ENCODE assay signal across 8 cellular contexts in the genomic region with DNA sequence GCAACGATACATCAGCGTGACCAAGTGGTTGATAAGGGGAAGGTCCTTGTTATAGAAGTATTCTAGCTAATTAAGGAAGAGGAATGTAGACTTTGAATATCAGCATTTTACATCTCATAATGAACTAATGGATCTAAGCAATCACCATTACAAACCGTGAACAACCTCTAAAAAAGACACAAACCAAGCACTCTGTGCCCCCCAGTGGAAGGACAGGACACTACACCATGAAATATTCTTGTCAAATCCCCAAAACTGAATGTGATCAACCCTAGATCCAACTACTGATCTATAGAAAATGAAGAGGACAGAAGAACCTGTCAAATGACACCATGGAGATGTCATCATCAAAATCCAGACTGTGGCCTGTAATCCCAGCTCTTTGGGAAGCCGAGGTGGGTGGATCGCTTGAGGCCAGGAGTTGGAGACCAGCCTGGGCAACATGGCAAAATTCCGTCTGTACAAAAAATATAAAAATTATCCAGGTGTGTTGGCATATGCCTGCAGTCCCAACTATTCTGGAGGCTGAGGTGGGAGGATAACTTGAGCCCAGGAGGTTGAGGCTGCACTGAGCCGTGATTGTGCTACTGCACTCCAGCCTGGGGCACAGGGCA.
DNase-seq lines count a peak whose midpoint lies in the region; TF ChIP-seq lines count a peak whose summit lies in the region.

No MANE protein-coding gene starts in this region.

- POLR2A ChIA-PET in AG04450 (lab: Yijun Ruan, JAX): no interaction called here

- H3K36me3 ChIP-seq in MM.1S (replicated peaks; ENCODE audit: insufficient read depth, low read length) (no peaks in the 10 kb centered on the region), neural cell (ENCODE audit: insufficient read depth, low read length) (no peaks in the 10 kb centered on the region), vagina (no peaks in the 10 kb centered on the region)

- no peak overlapping the region for H2AFZ ChIP-seq in MM.1S (ENCODE audit: low read length)
- H2AFZ ChIP-seq in neural cell (ENCODE audit: low read depth, low read length): no peak overlapping the region

- no peaks in the 10 kb centered on the region for H3K9me2 ChIP-seq in MM.1S (replicated peaks; ENCODE audit: insufficient read depth, low read length)
- no peaks in the 10 kb centered on the region for H3K9me2 ChIP-seq in neural cell (ENCODE audit: insufficient read depth, low read length)

- TF ChIP-seq RAD21 in neural cell (conservative IDR thresholded peaks at IDR 0.05): peak; percentile 32

- no peaks in the 10 kb centered on the region for H3F3A ChIP-seq in MM.1S (ENCODE audit: insufficient read depth, low read length)
- no peaks in the 10 kb centered on the region for H3F3A ChIP-seq in neural cell (ENCODE audit: insufficient read depth, low read length, poor library complexity, severe bottlenecking)

- H3K27me3 ChIP-seq in AG04450 (ENCODE audit: control insufficient read depth, insufficient read depth, low read length): peaks cover 10% of the 10 kb centered on the region
- H3K27me3 ChIP-seq in MM.1S (replicated peaks; ENCODE audit: insufficient read depth, low read length): no peaks in the 10 kb centered on the region; the same call in 1 of the 2 replicates
- no peaks in the 10 kb centered on the region for H3K27me3 ChIP-seq in neural cell (ENCODE audit: insufficient read depth, low read depth, low read length)
- H3K27me3 ChIP-seq in vagina: no peaks in the 10 kb centered on the region

- H3K4me2 ChIP-seq in MM.1S (ENCODE audit: low read depth, low read length) (no peak overlapping the region), neural cell (ENCODE audit: low read length) (no peak overlapping the region)

- TF ChIP-seq CTCF in AG04450 (IDR thresholded peaks at IDR 0.05; ENCODE audit: low read depth, low read length) (peak; percentile 73), GM12874 (IDR thresholded peaks at IDR 0.05; ENCODE audit: insufficient read depth, low read depth, low read length) (peak; percentile 67), MM.1S (IDR thresholded peaks at IDR 0.05; ENCODE audit: low read length) (peak; percentile 72), neural cell (IDR thresholded peaks at IDR 0.05; ENCODE audit: poor library complexity, severe bottlenecking) (peak; percentile 38), vagina (IDR thresholded peaks at IDR 0.05) (peak in 2 of 3 experiments; percentile 14 to 49)

- H3K9me3 ChIP-seq in AG04450 (ENCODE audit: control insufficient read depth, insufficient read depth, low read length) (no peaks in the 10 kb centered on the region), MM.1S (replicated peaks; ENCODE audit: insufficient read depth, low read length) (no peaks in the 10 kb centered on the region), neural cell (ENCODE audit: low read length) (no peaks in the 10 kb centered on the region), vagina (no peaks in the 10 kb centered on the region)

- DNase-seq in AG04450 (ENCODE audit: low read depth, low spot score) (peak; percentile 8), MM.1S (peak; percentile 58), dermis microvascular lymphatic vessel endothelial cell (ENCODE audit: low read depth in 2 of 2) (peak; percentile 46 to 66), vagina (ENCODE audit: extremely low spot score in 2 of 2) (no peak), cerebellum (ENCODE audit: low spot score) (no peak)
- DNase-seq in activated CD4-positive, alpha-beta T cell treated with anti-CD3 and anti-CD28 coated beads for 1 hour: peak; percentile 33

- no peak for TF ChIP-seq POLR2A in vagina (IDR thresholded peaks at IDR 0.05)

- H3K9ac ChIP-seq in MM.1S (ENCODE audit: low read length) (no peak overlapping the region), neural cell (ENCODE audit: low read length) (no peak overlapping the region)

- intact Hi-C loops in vagina (cut with DNase I): loop anchor here (10.0 kb wide), 1 partner anchor 270 kb away; no protein-coding TSS in a partner anchor

- H3K4me3 ChIP-seq in AG04450 (ENCODE audit: low read depth, low read length) (no peak overlapping the region), MM.1S (ENCODE audit: low read length) (no peak overlapping the region), neural cell (ENCODE audit: low read length) (no peak overlapping the region), vagina (no peak overlapping the region)

- TF ChIP-seq EP300 in neural cell (conservative IDR thresholded peaks at IDR 0.05; ENCODE audit: poor library complexity, severe bottlenecking): no peak

- H3K79me2 ChIP-seq in MM.1S (ENCODE audit: low read length) (no peaks in the 10 kb centered on the region), neural cell (replicated peaks; ENCODE audit: insufficient read depth, low read length) (no peaks in the 10 kb centered on the region)

- H4K20me1 ChIP-seq in MM.1S (ENCODE audit: insufficient read depth, low read length): no peaks in the 10 kb centered on the region
- H4K20me1 ChIP-seq in neural cell (ENCODE audit: insufficient read depth): no peaks in the 10 kb centered on the region

- H3K27ac ChIP-seq in AG04450 (ENCODE audit: low read depth, low read length) (no peak overlapping the region), MM.1S (ENCODE audit: low read length) (no peak overlapping the region), neural cell (ENCODE audit: low read length) (no peak overlapping the region), vagina (no peak overlapping the region)

- CTCF ChIA-PET in AG04450 (lab: Charles Lee): interaction anchor here (0.6 to 2.3 kb wide), 23 partner anchors 9 to 705 kb away, joined by 3 to 26 read pairs (median 3); a partner anchor contains a TSS

- H3K4me1 ChIP-seq in MM.1S (ENCODE audit: low read length) (no peaks in the 10 kb centered on the region), vagina (no peaks in the 10 kb centered on the region)

TF ChIP-seq in neural cell, 6 proteins besides CTCF, POLR2A, EP300 and RAD21:
- TF ChIP-seq SMC3 (conservative IDR thresholded peaks at IDR 0.05; ENCODE audit: poor library complexity) (peak; percentile 38), TAF1 (IDR thresholded peaks at IDR 0.05; ENCODE audit: low read depth) (no peak), EZH2 (IDR thresholded peaks at IDR 0.05; ENCODE audit: borderline replicate concordance, insufficient read depth, low read length, poor library complexity, severe bottlenecking) (no peak), POLR2AphosphoS5 (IDR thresholded peaks at IDR 0.05) (no peak), MXI1 (conservative IDR thresholded peaks at IDR 0.05; ENCODE audit: poor library complexity, severe bottlenecking) (no peak)
- TF ChIP-seq, protein P1, sequence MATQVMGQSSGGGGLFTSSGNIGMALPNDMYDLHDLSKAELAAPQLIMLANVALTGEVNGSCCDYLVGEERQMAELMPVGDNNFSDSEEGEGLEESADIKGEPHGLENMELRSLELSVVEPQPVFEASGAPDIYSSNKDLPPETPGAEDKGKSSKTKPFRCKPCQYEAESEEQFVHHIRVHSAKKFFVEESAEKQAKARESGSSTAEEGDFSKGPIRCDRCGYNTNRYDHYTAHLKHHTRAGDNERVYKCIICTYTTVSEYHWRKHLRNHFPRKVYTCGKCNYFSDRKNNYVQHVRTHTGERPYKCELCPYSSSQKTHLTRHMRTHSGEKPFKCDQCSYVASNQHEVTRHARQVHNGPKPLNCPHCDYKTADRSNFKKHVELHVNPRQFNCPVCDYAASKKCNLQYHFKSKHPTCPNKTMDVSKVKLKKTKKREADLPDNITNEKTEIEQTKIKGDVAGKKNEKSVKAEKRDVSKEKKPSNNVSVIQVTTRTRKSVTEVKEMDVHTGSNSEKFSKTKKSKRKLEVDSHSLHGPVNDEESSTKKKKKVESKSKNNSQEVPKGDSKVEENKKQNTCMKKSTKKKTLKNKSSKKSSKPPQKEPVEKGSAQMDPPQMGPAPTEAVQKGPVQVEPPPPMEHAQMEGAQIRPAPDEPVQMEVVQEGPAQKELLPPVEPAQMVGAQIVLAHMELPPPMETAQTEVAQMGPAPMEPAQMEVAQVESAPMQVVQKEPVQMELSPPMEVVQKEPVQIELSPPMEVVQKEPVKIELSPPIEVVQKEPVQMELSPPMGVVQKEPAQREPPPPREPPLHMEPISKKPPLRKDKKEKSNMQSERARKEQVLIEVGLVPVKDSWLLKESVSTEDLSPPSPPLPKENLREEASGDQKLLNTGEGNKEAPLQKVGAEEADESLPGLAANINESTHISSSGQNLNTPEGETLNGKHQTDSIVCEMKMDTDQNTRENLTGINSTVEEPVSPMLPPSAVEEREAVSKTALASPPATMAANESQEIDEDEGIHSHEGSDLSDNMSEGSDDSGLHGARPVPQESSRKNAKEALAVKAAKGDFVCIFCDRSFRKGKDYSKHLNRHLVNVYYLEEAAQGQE (IDR thresholded peaks at IDR 0.05; ENCODE audit: borderline replicate concordance): no peak

Comparison
In these comparisons a context has a peak if more than half of its experiments do, and no peak if none do; other contexts are left out.
1. DNase-seq: peak in AG04450 (single experiment), MM.1S (single experiment), activated CD4-positive, alpha-beta T cell treated with anti-CD3 and anti-CD28 coated beads for 1 hour (single experiment) and dermis microvascular lymphatic vessel endothelial cell (2 of 2); none in vagina (0 of 2) and cerebellum (single experiment).
2. Peak in every context shown above with its lines, with median percentiles within 50 percentile points of each other: CTCF ChIP-seq.